8 cellular contexts compared by ENCODE assay signal in the genomic region with DNA sequence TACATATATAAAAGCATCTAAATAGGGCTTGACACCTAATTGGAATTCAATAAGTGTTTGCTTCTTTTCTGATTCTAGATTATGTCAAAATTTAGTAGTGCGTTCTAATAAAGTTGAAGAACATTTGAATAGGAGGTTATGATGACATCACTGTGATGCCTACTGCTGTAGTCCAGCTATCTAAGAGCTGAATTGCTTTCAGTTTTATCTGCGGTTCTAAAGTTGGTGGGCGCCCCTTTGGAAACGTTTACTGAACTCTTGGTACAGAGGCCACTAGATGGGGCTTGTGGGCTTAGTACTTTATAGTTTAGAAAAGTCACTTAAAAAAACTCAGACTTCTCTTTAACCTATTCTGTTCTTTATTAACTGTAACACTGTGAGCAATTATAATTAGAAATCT.
DNase-seq lines count a peak whose midpoint lies in the region; ATAC-seq and TF ChIP-seq lines count a peak whose summit lies in the region.

No MANE protein-coding gene starts in this region.

- intact Hi-C loops in vagina (cut with DNase I), result no loop called here

- no peaks in the 10 kb centered on the region for H3K27me3 ChIP-seq in endodermal cell (ENCODE audit: control insufficient read depth, insufficient read depth, low read length, poor library complexity, severe bottlenecking)
- H3K27me3 ChIP-seq in vagina, result no peaks in the 10 kb centered on the region

- TF ChIP-seq CTCF in endodermal cell (conservative IDR thresholded peaks at IDR 0.05) (peak; percentile 78), vagina (IDR thresholded peaks at IDR 0.05) (no peak)

- peak; percentile 73 for DNase-seq in GDM1 (lab: John Stamatoyannopoulos, UW)
- peak; percentile 57 for DNase-seq in NCI-H82 treated with DMSO at 0.1 percent for 48 hours (lab: John Stamatoyannopoulos, UW; ENCODE audit: unreplicated experiment)
- DNase-seq in endodermal cell, result peak; percentile 51
- DNase-seq in renal cortical epithelial cell (ENCODE audit: low read depth), result peak; percentile 36
- no peak for DNase-seq in vagina (ENCODE audit: extremely low spot score in 2 of 2)
- DNase-seq in stimulated activated naive CD4-positive, alpha-beta T cell (lab: John Stamatoyannopoulos, UW), result no peak
- no peak for DNase-seq in cortex of kidney (lab: John Stamatoyannopoulos, UW)

- H3K9ac ChIP-seq in endodermal cell (ENCODE audit: extremely low read depth, low read length, poor library complexity, severe bottlenecking), result no peak overlapping the region

- no peak overlapping the region for H3K4me3 ChIP-seq in endodermal cell (ENCODE audit: low read length)
- no peak overlapping the region for H3K4me3 ChIP-seq in vagina

- no peaks in the 10 kb centered on the region for H3K9me3 ChIP-seq in endodermal cell (ENCODE audit: control insufficient read depth, low read length)
- H3K9me3 ChIP-seq in vagina, result no peaks in the 10 kb centered on the region

- WGBS in endodermal cell (ENCODE audit: insufficient coverage in 1 of 2, insufficient read length in 1 of 2), 2 experiments, result 44 to 75% methylated on average over 1 to 4 of the region's 4 CpGs

- ATAC-seq in HG03342 (IDR thresholded peaks at IDR 0.05; ENCODE audit: unreplicated experiment), result peak; percentile 85

- no peaks in the 10 kb centered on the region for H3K27me3 Mint-ChIP-seq in endodermal cell (ENCODE audit: insufficient read depth)

- no peaks in the 10 kb centered on the region for H3K4me1 ChIP-seq in endodermal cell (ENCODE audit: control insufficient read depth, insufficient read depth, low read length)
- no peaks in the 10 kb centered on the region for H3K4me1 ChIP-seq in vagina

- no peak overlapping the region for H3K4me3 Mint-ChIP-seq in endodermal cell

- H3K27ac Mint-ChIP-seq in endodermal cell, result no peak overlapping the region

- TF ChIP-seq POLR2A in vagina (IDR thresholded peaks at IDR 0.05), result no peak

- no peaks in the 10 kb centered on the region for H3K9me3 Mint-ChIP-seq in endodermal cell

- no peaks in the 10 kb centered on the region for H3K4me1 Mint-ChIP-seq in endodermal cell

- H3K36me3 Mint-ChIP-seq in endodermal cell (ENCODE audit: low read depth), result no peaks in the 10 kb centered on the region

- H3K36me3 ChIP-seq in endodermal cell (ENCODE audit: control insufficient read depth, insufficient read depth, low read length), result no peaks in the 10 kb centered on the region
- H3K36me3 ChIP-seq in vagina, result no peaks in the 10 kb centered on the region

- H3K27ac ChIP-seq in endodermal cell (ENCODE audit: low read depth, low read length) (no peak overlapping the region), vagina (no peak overlapping the region)

Comparison
In these comparisons a context has a peak if more than half of its experiments do, and no peak if none do; other contexts are left out.
1. DNase-seq: peak in GDM1 (single experiment), NCI-H82 treated with DMSO at 0.1 percent for 48 hours (single experiment), endodermal cell (single experiment) and renal cortical epithelial cell (single experiment); none in vagina (0 of 2), stimulated activated naive CD4-positive, alpha-beta T cell (0 of 6) and cortex of kidney (single experiment).